In genomic region chr12:46567667-46568066, GRCh38 we compare ENCODE assay signal across 30 cellular contexts.
"Had no signal": no experiment of that assay in that cellular context is flagged by ENCODE, and none has a peak within 500 bp of the region (broad histone marks: within the 10 kb centered on the region; RNA-seq: fewer than 3 reads in every experiment).

No MANE protein-coding gene starts in this region.

- H3K27me3 Mint-ChIP-seq: naive thymus-derived CD4-positive, alpha-beta T cell; stimulated activated naive CD8-positive, alpha-beta T cell treated with anti-CD3 and anti-CD28 coated beads, Interleukin-15, amount 100 ng/mL, for 72 hours had no signal

- ATAC-seq: heart right ventricle; left cardiac atrium; left lung; naive thymus-derived CD4-positive, alpha-beta T cell; stimulated activated naive CD8-positive, alpha-beta T cell treated with anti-CD3 and anti-CD28 coated beads, Interleukin-15, amount 100 ng/mL, for 72 hours had no signal

- H3K4me2 ChIP-seq: neural progenitor cell, smooth muscle cell had no signal

- H3K9ac ChIP-seq: neural progenitor cell had no signal

- H3K9me3 ChIP-seq: prostate gland, vagina had no signal

- H3K4me3 Mint-ChIP-seq: naive thymus-derived CD4-positive, alpha-beta T cell; nephron; neural progenitor cell; stimulated activated naive CD8-positive, alpha-beta T cell treated with anti-CD3 and anti-CD28 coated beads, Interleukin-15, amount 100 ng/mL, for 72 hours had no signal

- FAIRE-seq: endometrium, islet of Langerhans had no signal

- H3K27ac ChIP-seq: coronary artery, esophagus squamous epithelium, heart right ventricle, left lung, neural progenitor cell, prostate gland, right atrium auricular region, suprapubic skin, transverse colon, vagina had no signal

- H3K4me1 ChIP-seq: neural progenitor cell, prostate gland, transverse colon had no signal

- DNase-seq: dermis blood vessel endothelial cell; effector memory CD4-positive, alpha-beta T cell; erythroblast; esophagus squamous epithelium; foreskin melanocyte; glutamatergic neuron; heart right ventricle; hippocampal formation; left cardiac atrium; left lung; mesendoderm; midbrain; naive thymus-derived CD4-positive, alpha-beta T cell; stimulated activated CD4-positive, alpha-beta T cell treated with anti-CD3 and anti-CD28 coated beads, Interleukin-12 subunit alpha, Interleukin-12 subunit beta, amount 100 ng/mL, for 4 hours; stimulated activated CD4-positive, alpha-beta T cell treated with anti-CD3 and anti-CD28 coated beads, Interleukin-1b, Interleukin-23, amount 100 ng/mL, for 48 hours; stimulated activated CD4-positive, alpha-beta T cell treated with anti-CD3 and anti-CD28 coated beads, Interleukin-4, amount 100 ng/mL, for 1 hour; stimulated activated CD8-positive, alpha-beta memory T cell treated with anti-CD3 and anti-CD28 coated beads, Interleukin-4, amount 100 ng/mL, for 48 hours; stimulated activated naive CD4-positive, alpha-beta T cell; stimulated activated naive CD8-positive, alpha-beta T cell treated with anti-CD3 and anti-CD28 coated beads, Interleukin-15, amount 100 ng/mL, for 72 hours; transverse colon had no signal

- H2AFZ ChIP-seq: neural progenitor cell had no signal

- H3K4me3 ChIP-seq: coronary artery, esophagus squamous epithelium, heart right ventricle, left lung, neural progenitor cell, prostate gland, right atrium auricular region, smooth muscle cell, suprapubic skin, transverse colon, vagina had no signal

- H3K27ac Mint-ChIP-seq: nephron; neural progenitor cell; stimulated activated naive CD8-positive, alpha-beta T cell treated with anti-CD3 and anti-CD28 coated beads, Interleukin-15, amount 100 ng/mL, for 72 hours had no signal

- H3K27me3 ChIP-seq: esophagus squamous epithelium, heart right ventricle, left lung, neural progenitor cell, right atrium auricular region, suprapubic skin, transverse colon, vagina had no signal

- H3K36me3 ChIP-seq: esophagus squamous epithelium, heart right ventricle, left lung, neural progenitor cell, prostate gland, right atrium auricular region, suprapubic skin, transverse colon, vagina had no signal
